Comparison of ENCODE assay signal across 1 cellular context in genomic region chr9:74771262-74771585, GRCh38.
TF ChIP-seq lines count a peak whose summit lies in the region.

No MANE protein-coding gene starts in this region.

TF ChIP-seq in HCT116, 20 proteins besides CTCF, POLR2A, EP300 and RAD21 (continued from another document):
- TF ChIP-seq EGR1 (IDR thresholded peaks at IDR 0.05; ENCODE audit: low read depth) (no peak), EZH2phosphoT487 (IDR thresholded peaks at IDR 0.05; ENCODE audit: borderline replicate concordance) (no peak), ELF1 (IDR thresholded peaks at IDR 0.05; ENCODE audit: borderline replicate concordance, low read depth) (no peak), SRF (IDR thresholded peaks at IDR 0.05; ENCODE audit: low read depth) (no peak), ATF3 (IDR thresholded peaks at IDR 0.05) (no peak), ZFX (IDR thresholded peaks at IDR 0.05) (no peak)
